ENCODE assay signal across 17 cellular contexts in genomic region chr2:190159453-190159852, GRCh38.
DNase-seq lines count a peak whose midpoint lies in the region; ATAC-seq and TF ChIP-seq lines count a peak whose summit lies in the region.
"Had no signal": no experiment of that assay in that cellular context is flagged by ENCODE, and none has a peak within 500 bp of the region (broad histone marks: within the 10 kb centered on the region; RNA-seq: fewer than 3 reads in every experiment).

No MANE protein-coding gene starts in this region.

- DNase-seq in Karpas-422 (no peak), dorsolateral prefrontal cortex (no peak), iris pigment epithelial cell (ENCODE audit: low read depth) (peak; percentile 64), NCI-H1694 (lab: John Stamatoyannopoulos, UW) (no peak), NAMALWA (ENCODE audit: low spot score) (no peak), cerebellum (ENCODE audit: low spot score) (no peak)
- DNase-seq: activated T-cell treated with anti-CD3 and anti-CD28 coated beads, Interleukin-2, amount 50 U/mL, for 72 hours; CD8-positive, alpha-beta T cell; erythroblast; NCI-H1092 treated with DMSO at 0.1 percent for 48 hours; NCI-H524; stimulated activated naive CD4-positive, alpha-beta T cell treated with Interleukin-2 at 50 U/mL for 16 hours had no signal

- peak overlapping the region; percentile 33; the same call in 1 of the 2 replicates for H2AFZ ChIP-seq in Karpas-422 (ENCODE audit: low read length)

- H3K27ac ChIP-seq in Karpas-422 (ENCODE audit: low read length) = peak overlapping the region; percentile 69; the same call in 1 of the 2 replicates
- peak overlapping the region in 42 of 59 donors; percentile 8 to 75 (median 52) for H3K27ac ChIP-seq in dorsolateral prefrontal cortex
- peak overlapping the region; percentile 86 for H3K27ac ChIP-seq in subcutaneous abdominal adipose tissue (ENCODE audit: low read depth, low read length)
- H3K27ac ChIP-seq: neutrophil, SK-N-MC had no signal

- H3K9me3 ChIP-seq in Karpas-422 (ENCODE audit: low read length) = no peaks in the 10 kb centered on the region
- no peaks in the 10 kb centered on the region for H3K9me3 ChIP-seq in subcutaneous abdominal adipose tissue (ENCODE audit: control insufficient read depth in 5 of 5, low read length in 5 of 5)
- H3K9me3 ChIP-seq: neutrophil had no signal

- H3K4me1 ChIP-seq in Karpas-422 (ENCODE audit: low read length) (peaks cover 22% of the 10 kb centered on the region), subcutaneous abdominal adipose tissue (ENCODE audit: control insufficient read depth in 5 of 5, insufficient read depth in 5 of 5, low read length in 5 of 5) (peaks cover 0 to 23% (median 12%) of the 10 kb centered on the region in 5 donors)

- H3K27me3 ChIP-seq in Karpas-422 (ENCODE audit: low read length) = no peaks in the 10 kb centered on the region
- no peaks in the 10 kb centered on the region for H3K27me3 ChIP-seq in dorsolateral prefrontal cortex
- H3K27me3 ChIP-seq in subcutaneous abdominal adipose tissue (ENCODE audit: control insufficient read depth in 5 of 5, insufficient read depth in 4 of 5, low read length in 5 of 5) = no peaks in the 10 kb centered on the region
- H3K27me3 ChIP-seq: neutrophil had no signal

- no peaks in the 10 kb centered on the region for H3K79me2 ChIP-seq in Karpas-422 (ENCODE audit: low read length)

- H3K9ac ChIP-seq in Karpas-422 (ENCODE audit: low read length) (no peak overlapping the region), subcutaneous abdominal adipose tissue (ENCODE audit: low read length in 5 of 5) (no peak overlapping the region)

- H3K36me3 ChIP-seq in Karpas-422 (ENCODE audit: insufficient read depth, low read length) = no peaks in the 10 kb centered on the region
- no peaks in the 10 kb centered on the region for H3K36me3 ChIP-seq in subcutaneous abdominal adipose tissue (ENCODE audit: control insufficient read depth in 5 of 5, insufficient read depth in 5 of 5, low read length in 5 of 5)
- H3K36me3 ChIP-seq: neutrophil had no signal

- intact Hi-C loops in dorsolateral prefrontal cortex (cut with DNase I) = no loop called here

- no peak for ATAC-seq in GM21515 (IDR thresholded peaks at IDR 0.05; ENCODE audit: unreplicated experiment)
- ATAC-seq: activated CD4-positive, CD25-positive, alpha-beta regulatory T cell treated with anti-CD3 and anti-CD28 coated beads, Interleukin-2, amount 50 U/mL, for 24 hours; activated T-cell treated with anti-CD3 and anti-CD28 coated beads, Interleukin-2, amount 50 U/mL, for 72 hours; CD8-positive, alpha-beta T cell had no signal

- no peak for TF ChIP-seq CTCF in dorsolateral prefrontal cortex (IDR thresholded peaks at IDR 0.05 in 54 of 56, conservative IDR thresholded peaks at IDR 0.05 in 2 of 56; ENCODE audit: low read depth in 1 of 56, partially characterized antibody in 56 of 56)

- H4K20me1 ChIP-seq in Karpas-422 (ENCODE audit: insufficient read depth, low read depth, low read length) = no peaks in the 10 kb centered on the region

- no peaks in the 10 kb centered on the region; the same call in 1 of the 2 replicates for H3K9me2 ChIP-seq in Karpas-422 (replicated peaks; ENCODE audit: insufficient read depth, low read length)

- H3K4me2 ChIP-seq in Karpas-422 (ENCODE audit: low read depth, low read length, poor library complexity, severe bottlenecking) = no peak overlapping the region

- H3K4me3 ChIP-seq in Karpas-422 (ENCODE audit: low read length) (no peak overlapping the region), dorsolateral prefrontal cortex (peak overlapping the region in 14 of 59 donors; percentile 1 to 37 (median 5)), subcutaneous abdominal adipose tissue (ENCODE audit: low read depth in 1 of 5, low read length in 5 of 5) (no peak overlapping the region)
- H3K4me3 ChIP-seq: SK-N-MC had no signal
